Comparison of ENCODE assay signal across 8 cellular contexts in genomic region chr10:119737827-119738226, GRCh38. TPM values are rescaled to one million over a fixed set of nuclear protein-coding genes. Genes with fewer than 3 reads are reported as not detected.
DNase-seq lines count a peak whose midpoint lies in the region; ATAC-seq and TF ChIP-seq lines count a peak whose summit lies in the region.

No MANE protein-coding gene starts in this region.

- no peaks in the 10 kb centered on the region for H3K27me3 Mint-ChIP-seq in T-helper 17 cell

- H3K27ac ChIP-seq in left ventricle myocardium inferior (replicated peaks) (peak overlapping the region; percentile 50), suprapubic skin (peak overlapping the region; percentile 70)

- DNase-seq in activated effector memory CD4-positive, alpha-beta T cell treated with anti-CD3 and anti-CD28 coated beads, Interleukin-2, amount 50 U/mL, for 16 hours, result peak; percentile 70
- no peak for DNase-seq in activated effector memory CD4-positive, alpha-beta T cell treated with Interleukin-2 at 50 U/mL for 16 hours
- no peak for DNase-seq in T-helper 17 cell
- no peak for DNase-seq in left ventricle myocardium inferior
- DNase-seq in suprapubic skin (ENCODE audit: low spot score in 2 of 2), result no peak
- DNase-seq in CD1c-positive myeloid dendritic cell (ENCODE audit: extremely low spot score), result no peak
- DNase-seq in NCI-H146 treated with DMSO at 0.1 percent for 48 hours (lab: John Stamatoyannopoulos, UW; ENCODE audit: unreplicated experiment), result no peak

- no peak for TF ChIP-seq POLR2A in suprapubic skin (IDR thresholded peaks at IDR 0.05)

- H3K36me3 ChIP-seq in left ventricle myocardium inferior, result no peaks in the 10 kb centered on the region
- no peaks in the 10 kb centered on the region for H3K36me3 ChIP-seq in suprapubic skin

- H3K4me3 Mint-ChIP-seq in T-helper 17 cell, result peak overlapping the region; percentile 68

- peaks cover 24% of the 10 kb centered on the region for H3K4me1 Mint-ChIP-seq in T-helper 17 cell

- H3K4me3 ChIP-seq in left ventricle myocardium inferior (no peak overlapping the region), suprapubic skin (no peak overlapping the region)

- no peaks in the 10 kb centered on the region for H3K27me3 ChIP-seq in left ventricle myocardium inferior (ENCODE audit: low read depth)
- H3K27me3 ChIP-seq in suprapubic skin, result no peaks in the 10 kb centered on the region

- WGBS in suprapubic skin, result 31% methylated on average over 1 of the region's 1 CpG

- H3K4me1 ChIP-seq in left ventricle myocardium inferior, result peaks cover 17% of the 10 kb centered on the region
- H3K4me1 ChIP-seq in suprapubic skin, result peaks cover 43% of the 10 kb centered on the region

- intact Hi-C loops in left ventricle myocardium inferior (cut with micrococcal nuclease), result no loop called here

- H3K9me3 ChIP-seq in T-helper 17 cell (ENCODE audit: control insufficient read depth, low read length, poor library complexity, severe bottlenecking) (no peaks in the 10 kb centered on the region), left ventricle myocardium inferior (replicated peaks) (no peaks in the 10 kb centered on the region), suprapubic skin (no peaks in the 10 kb centered on the region)

- TF ChIP-seq EP300 in suprapubic skin (IDR thresholded peaks at IDR 0.05), result no peak

- TF ChIP-seq CTCF in left ventricle myocardium inferior (IDR thresholded peaks at IDR 0.05; ENCODE audit: borderline replicate concordance), result no peak
- TF ChIP-seq CTCF in suprapubic skin (IDR thresholded peaks at IDR 0.05), result no peak

- ATAC-seq in T-helper 17 cell (peak; percentile 54), GM18907 (IDR thresholded peaks at IDR 0.05; ENCODE audit: unreplicated experiment) (no peak)

- peak overlapping the region; percentile 75 for H3K27ac Mint-ChIP-seq in T-helper 17 cell

- no peaks in the 10 kb centered on the region for H3K36me3 Mint-ChIP-seq in T-helper 17 cell (ENCODE audit: low read depth)

RNA-seq across cellular contexts. Expression of gene INPP5F, which starts 12.0 kb away (rescaled TPM):
- 10 to 100 TPM; 10.4 to 11.9 TPM for total RNA-seq in T-helper 17 cell
- total RNA-seq in left ventricle myocardium inferior, result 4.9 TPM
- total RNA-seq in suprapubic skin, result 10 to 100 TPM; 16.1 to 38.6 (median 19.3) TPM
